In genomic region chr6:116385462-116385807, GRCh38 we compare ENCODE assay signal across 14 cellular contexts. TPM values are rescaled to one million over a fixed set of nuclear protein-coding genes. Genes with fewer than 3 reads are reported as not detected.
DNase-seq lines count a peak whose midpoint lies in the region; ATAC-seq and TF ChIP-seq lines count a peak whose summit lies in the region.
"Had no signal": no experiment of that assay in that cellular context is flagged by ENCODE, and none has a peak within 500 bp of the region (broad histone marks: within the 10 kb centered on the region; RNA-seq: fewer than 3 reads in every experiment).

No MANE protein-coding gene starts in this region.

- H3K27ac ChIP-seq in foreskin keratinocyte (peak overlapping the region; percentile 98), Karpas-422 (ENCODE audit: low read length) (no peak overlapping the region)

- H3K9me3 ChIP-seq in adipocyte (ENCODE audit: control insufficient read depth, low read length) (no peaks in the 10 kb centered on the region), Karpas-422 (ENCODE audit: low read length) (no peaks in the 10 kb centered on the region)

- H3K27me3 ChIP-seq in adipocyte (replicated peaks; ENCODE audit: control insufficient read depth, insufficient read depth, low read length) (no peaks in the 10 kb centered on the region), foreskin keratinocyte (no peaks in the 10 kb centered on the region), Karpas-422 (ENCODE audit: low read length) (no peaks in the 10 kb centered on the region)

- no peaks in the 10 kb centered on the region for H3K9me2 ChIP-seq in Karpas-422 (replicated peaks; ENCODE audit: insufficient read depth, low read length)

- H3K36me3 ChIP-seq in adipocyte (ENCODE audit: control insufficient read depth, insufficient read depth, low read length, severe bottlenecking), result peaks cover 3% of the 10 kb centered on the region
- H3K36me3 ChIP-seq in Karpas-422 (ENCODE audit: insufficient read depth, low read length), result no peaks in the 10 kb centered on the region

- peak overlapping the region; percentile 85 for H3K27ac Mint-ChIP-seq in HFFc6
- peak overlapping the region; percentile 1 for H3K27ac Mint-ChIP-seq in stimulated activated effector memory CD8-positive, alpha-beta T cell treated with anti-CD3 and anti-CD28 coated beads, Interleukin-12 subunit alpha, Interleukin-12 subunit beta, amount 100 ng/mL, for 72 hours
- H3K27ac Mint-ChIP-seq: T-helper 1 cell treated with Interleukin-12 subunit alpha and Interleukin-12 subunit beta and Interleukin-4 antibody, amounts not matched to agents 30 μg/mL and 1 μg/mL, for 36 hours had no signal

- no peaks in the 10 kb centered on the region for H3K79me2 ChIP-seq in Karpas-422 (ENCODE audit: low read length)

- H3K27me3 Mint-ChIP-seq in HFFc6 (ENCODE audit: insufficient read depth), result no peaks in the 10 kb centered on the region

- peak; percentile 62 for ATAC-seq in foreskin keratinocyte
- peak; percentile 82 for ATAC-seq in stimulated activated effector memory CD8-positive, alpha-beta T cell treated with anti-CD3 and anti-CD28 coated beads, Interleukin-12 subunit alpha, Interleukin-12 subunit beta, amount 100 ng/mL, for 72 hours

- H3K4me2 ChIP-seq in Karpas-422 (ENCODE audit: low read depth, low read length, poor library complexity, severe bottlenecking), result no peak overlapping the region

- peaks cover 56% of the 10 kb centered on the region for H3K4me1 ChIP-seq in adipocyte (ENCODE audit: control insufficient read depth, insufficient read depth, low read length)
- H3K4me1 ChIP-seq in foreskin keratinocyte, result peaks cover 63% of the 10 kb centered on the region
- H3K4me1 ChIP-seq in Karpas-422 (ENCODE audit: low read length), result no peaks in the 10 kb centered on the region

- no peak overlapping the region for H2AFZ ChIP-seq in Karpas-422 (ENCODE audit: low read length)

- H3K9ac ChIP-seq in adipocyte (ENCODE audit: low read length) (no peak overlapping the region), Karpas-422 (ENCODE audit: low read length) (no peak overlapping the region)

- H3K9me3 Mint-ChIP-seq in HFFc6, result no peaks in the 10 kb centered on the region
- no peaks in the 10 kb centered on the region for H3K9me3 Mint-ChIP-seq in stimulated activated effector memory CD8-positive, alpha-beta T cell treated with anti-CD3 and anti-CD28 coated beads, Interleukin-12 subunit alpha, Interleukin-12 subunit beta, amount 100 ng/mL, for 72 hours
- H3K9me3 Mint-ChIP-seq: T-helper 1 cell treated with Interleukin-12 subunit alpha and Interleukin-12 subunit beta and Interleukin-4 antibody, amounts not matched to agents 30 μg/mL and 1 μg/mL, for 36 hours had no signal

- peak overlapping the region; percentile 38 for H3K4me3 Mint-ChIP-seq in HFFc6
- H3K4me3 Mint-ChIP-seq in stimulated activated effector memory CD8-positive, alpha-beta T cell treated with anti-CD3 and anti-CD28 coated beads, Interleukin-12 subunit alpha, Interleukin-12 subunit beta, amount 100 ng/mL, for 72 hours, result no peak overlapping the region
- H3K4me3 Mint-ChIP-seq: T-helper 1 cell treated with Interleukin-12 subunit alpha and Interleukin-12 subunit beta and Interleukin-4 antibody, amounts not matched to agents 30 μg/mL and 1 μg/mL, for 36 hours had no signal

- no peak for TF ChIP-seq CTCF in HFFc6 (IDR thresholded peaks at IDR 0.05)
- no peak for TF ChIP-seq CTCF in foreskin keratinocyte (conservative IDR thresholded peaks at IDR 0.05)

- DNase-seq in HFFc6 (peak; percentile 65), adipocyte (ENCODE audit: low read depth) (peak; percentile 51), foreskin keratinocyte (peak in 1 of 2 donors; percentile 84), Karpas-422 (no peak), SHP77 treated with DMSO at 0.1 percent for 48 hours (lab: John Stamatoyannopoulos, UW) (no peak), NOMO-1 treated with DMSO at 0.1 percent for 48 hours (lab: John Stamatoyannopoulos, UW; ENCODE audit: unreplicated experiment) (no peak), superior temporal gyrus (ENCODE audit: extremely low spot score) (no peak)
- DNase-seq in stimulated activated effector memory CD8-positive, alpha-beta T cell treated with anti-CD3 and anti-CD28 coated beads, Interleukin-12 subunit alpha, Interleukin-12 subunit beta, amount 100 ng/mL, for 72 hours (ENCODE audit: low spot score in 2 of 2), result no peak
- DNase-seq: activated CD8-positive, alpha-beta memory T cell treated with anti-CD3 and anti-CD28 coated beads for 24 hours; DMS53; NCI-H1417; NCI-H82; stimulated activated naive CD4-positive, alpha-beta T cell treated with Interleukin-2 at 50 U/mL for 16 hours had no signal

- peaks cover 90% of the 10 kb centered on the region for H3K4me1 Mint-ChIP-seq in HFFc6 (ENCODE audit: low read depth)
- peaks cover 42% of the 10 kb centered on the region for H3K4me1 Mint-ChIP-seq in stimulated activated effector memory CD8-positive, alpha-beta T cell treated with anti-CD3 and anti-CD28 coated beads, Interleukin-12 subunit alpha, Interleukin-12 subunit beta, amount 100 ng/mL, for 72 hours

- H3K36me3 Mint-ChIP-seq in HFFc6 (ENCODE audit: low read depth), result peaks cover 18% of the 10 kb centered on the region
- H3K36me3 Mint-ChIP-seq in stimulated activated effector memory CD8-positive, alpha-beta T cell treated with anti-CD3 and anti-CD28 coated beads, Interleukin-12 subunit alpha, Interleukin-12 subunit beta, amount 100 ng/mL, for 72 hours, result no peaks in the 10 kb centered on the region

- H4K20me1 ChIP-seq in Karpas-422 (ENCODE audit: insufficient read depth, low read depth, low read length), result no peaks in the 10 kb centered on the region

- peak overlapping the region; percentile 54 for H3K4me3 ChIP-seq in adipocyte (ENCODE audit: low read length)
- no peak overlapping the region for H3K4me3 ChIP-seq in Karpas-422 (ENCODE audit: low read length)

RNA-seq across cellular contexts. Expression of gene DSE, which starts 14.7 kb away (rescaled TPM):
- 100 to 1,000 TPM in 3 of 6 experiments, 10 to 100 TPM in 3; 86.7 to 110 (median 94.9) TPM for total RNA-seq in HFFc6 (2021; fragmentation: NEBNext Ultra II Directional; extraction: Animal tissue kit (Norgen Biotek cat#: 25700))
- total RNA-seq in foreskin keratinocyte, result 94.6 and 99.1 TPM in 2 replicates
- 17.4 and 24.9 TPM in 2 replicates for polyA plus RNA-seq in foreskin keratinocyte
- total RNA-seq in Karpas-422 (2014; rRNA removed; shearing (Covaris generic); ENCODE audit: low replicate concordance), result 5.4 and 7.5 TPM in 2 replicates

Comparison
In these comparisons a context has a peak if more than half of its experiments do, and no peak if none do; other contexts are left out.
1. DNase-seq: peak in HFFc6 (single experiment) and adipocyte (single experiment); none in stimulated activated effector memory CD8-positive, alpha-beta T cell treated with anti-CD3 and anti-CD28 coated beads, Interleukin-12 subunit alpha, Interleukin-12 subunit beta, amount 100 ng/mL, for 72 hours (0 of 2), Karpas-422 (single experiment), SHP77 treated with DMSO at 0.1 percent for 48 hours (single experiment), NOMO-1 treated with DMSO at 0.1 percent for 48 hours (single experiment) and superior temporal gyrus (single experiment).
2. RNA of gene DSE, which starts 14.7 kb away (total RNA-seq): 86.7 to 110 TPM in HFFc6 and 94.6 to 99.1 TPM in foreskin keratinocyte; 5.4 to 7.5 TPM in Karpas-422; every median in the first group is over 10 times any median in the second.